10 cellular contexts compared by ENCODE assay signal in the genomic region with DNA sequence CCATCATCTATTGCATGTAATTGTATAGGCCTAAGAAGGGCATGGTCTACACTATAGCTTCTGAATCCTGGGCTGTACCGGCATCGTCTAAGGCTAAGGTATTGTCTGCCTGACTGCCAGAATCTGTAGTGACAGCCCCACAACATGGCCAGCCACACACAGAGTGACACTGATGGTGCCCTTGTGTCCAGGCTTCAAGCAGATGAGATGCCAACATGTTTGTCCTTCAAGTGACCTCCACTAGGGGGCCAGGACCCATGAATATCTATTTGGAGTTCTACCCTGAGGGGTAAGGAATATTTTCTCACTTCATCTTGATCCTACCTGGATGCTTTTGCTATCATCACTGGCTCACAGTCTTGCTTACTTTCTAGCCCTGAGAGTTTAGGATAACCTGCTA. TPM values are rescaled to one million over a fixed set of nuclear protein-coding genes. Genes with fewer than 3 reads are reported as not detected.
DNase-seq lines count a peak whose midpoint lies in the region; ATAC-seq and TF ChIP-seq lines count a peak whose summit lies in the region.
"Had no signal": no experiment of that assay in that cellular context is flagged by ENCODE, and none has a peak within 500 bp of the region (broad histone marks: within the 10 kb centered on the region; RNA-seq: fewer than 3 reads in every experiment).

No MANE protein-coding gene starts in this region.

- H4K20me1 ChIP-seq in DND-41 (ENCODE audit: insufficient read depth, low read length) (no peaks in the 10 kb centered on the region), OCI-LY7 (ENCODE audit: insufficient read depth, low read length) (no peaks in the 10 kb centered on the region)

- H3K79me2 ChIP-seq in DND-41 (ENCODE audit: insufficient read depth, low read length) = no peaks in the 10 kb centered on the region
- no peaks in the 10 kb centered on the region for H3K79me2 ChIP-seq in OCI-LY7 (ENCODE audit: insufficient read depth, low read depth, low read length)

- ATAC-seq in DND-41 (ENCODE audit: insufficient read depth, low read depth) (peak; percentile 60), HG03025 (IDR thresholded peaks at IDR 0.05; ENCODE audit: low FRiP score, unreplicated experiment) (no peak), mucosa of descending colon (no peak)

- no peak overlapping the region for H3K9ac ChIP-seq in DND-41 (ENCODE audit: low read depth, low read length)

- H3K4me3 ChIP-seq in DND-41 (ENCODE audit: low read depth in 1 of 2, low read length in 2 of 2) (no peak overlapping the region), OCI-LY7 (ENCODE audit: low read depth, low read length, poor library complexity, severe bottlenecking) (no peak overlapping the region), fibroblast of the aortic adventitia (ENCODE audit: low read depth, low read length) (no peak overlapping the region), mucosa of descending colon (no peak overlapping the region)

- BruUV-seq in OCI-LY7 (replicated peaks; lab: Mats Ljungman, UMichigan) = no TSS peak

- no peaks in the 10 kb centered on the region for H3K9me2 ChIP-seq in OCI-LY7 (ENCODE audit: insufficient read depth, low read length)

- H3K27me3 ChIP-seq in DND-41 (ENCODE audit: insufficient read depth, low read length, poor library complexity) = no peaks in the 10 kb centered on the region

- peaks cover 17% of the 10 kb centered on the region for H3K4me1 ChIP-seq in DND-41 (ENCODE audit: insufficient read depth, low read length)
- no peaks in the 10 kb centered on the region for H3K4me1 ChIP-seq in OCI-LY7 (ENCODE audit: insufficient read depth, low read length, poor library complexity, severe bottlenecking)
- no peaks in the 10 kb centered on the region for H3K4me1 ChIP-seq in mucosa of descending colon (ENCODE audit: low read depth)

- H3K36me3 ChIP-seq in DND-41 (ENCODE audit: insufficient read depth, low read length) = no peaks in the 10 kb centered on the region
- no peaks in the 10 kb centered on the region for H3K36me3 ChIP-seq in OCI-LY7 (ENCODE audit: insufficient read depth, low read length)
- H3K36me3 ChIP-seq in mucosa of descending colon (ENCODE audit: low read depth) = no peaks in the 10 kb centered on the region

- H2AFZ ChIP-seq in DND-41 (ENCODE audit: low read depth, low read length) = no peak overlapping the region
- H2AFZ ChIP-seq in OCI-LY7 (ENCODE audit: low read length) = no peak overlapping the region

- H3K27ac ChIP-seq in 22Rv1 (no peak overlapping the region), DND-41 (ENCODE audit: low read length) (no peak overlapping the region), OCI-LY7 (ENCODE audit: low read depth, low read length, poor library complexity, severe bottlenecking) (no peak overlapping the region)

- H3K9me3 ChIP-seq in DND-41 (ENCODE audit: insufficient read depth, low read length, severe bottlenecking) (no peaks in the 10 kb centered on the region), OCI-LY7 (ENCODE audit: low read length) (no peaks in the 10 kb centered on the region), mucosa of descending colon (no peaks in the 10 kb centered on the region)

- intact Hi-C loops in OCI-LY7 (cut with micrococcal nuclease; ENCODE audit: unreplicated experiment) = no loop called here
- intact Hi-C loops in mucosa of descending colon (cut with DNase I, micrococcal nuclease) = no loop called here

- TF ChIP-seq CTCF in 22Rv1 (IDR thresholded peaks at IDR 0.05) (peak; percentile 39), DND-41 (IDR thresholded peaks at IDR 0.05; ENCODE audit: borderline replicate concordance, extremely low read depth, low read length, poor library complexity, severe bottlenecking) (peak; percentile 63), OCI-LY7 (conservative IDR thresholded peaks at IDR 0.05; ENCODE audit: low read length) (peak; percentile 71), fibroblast of the aortic adventitia (IDR thresholded peaks at IDR 0.05; ENCODE audit: insufficient read depth, low read length) (peak; percentile 35), mucosa of descending colon (IDR thresholded peaks at IDR 0.05) (no peak)

- POLR2A ChIA-PET in OCI-LY7 (lab: Charles Lee) = no interaction called here

- H3K4me2 ChIP-seq in DND-41 (ENCODE audit: insufficient read depth, low read length) (no peak overlapping the region), OCI-LY7 (ENCODE audit: low read length) (no peak overlapping the region)

- DNase-seq in DND-41 (peak; percentile 23), OCI-LY7 (ENCODE audit: low spot score) (peak; percentile 19), fibroblast of the aortic adventitia (ENCODE audit: low read depth) (no peak), NCI-H2171 (lab: John Stamatoyannopoulos, UW) (no peak), mucosa of descending colon (no peak), dedifferentiated amniotic fluid mesenchymal stem cell (ENCODE audit: extremely low spot score) (no peak)
- DNase-seq: stimulated activated naive CD4-positive, alpha-beta T cell treated with Interleukin-2 at 50 U/mL for 16 hours had no signal

- CTCF ChIA-PET in OCI-LY7 (lab: Charles Lee; ENCODE audit: unreplicated experiment) = no interaction called here

RNA-seq across cellular contexts. Expression of a gene that starts 1.5 kb away (rescaled TPM):
- not detected in 2 replicates for total RNA-seq in OCI-LY7 (2014; rRNA removed; shearing (Covaris generic))
- total RNA-seq in OCI-LY7 (2022) (not detected in 2 replicates), fibroblast of the aortic adventitia (ENCODE audit: low replicate concordance) (0.74 TPM in 1 of 2 replicates, not detected in the other), mucosa of descending colon (under 1 TPM in 2 of 3 donors, not detected in 1; 0.39 to 0.82 TPM)
- total RNA-seq: bronchial epithelial cell had no signal

RNA-seq across cellular contexts. Expression of a gene that starts 50.5 kb away (rescaled TPM):
- not detected in 2 replicates for total RNA-seq in OCI-LY7 (2014; rRNA removed; shearing (Covaris generic))
- total RNA-seq in OCI-LY7 (2022) (not detected in 2 replicates), fibroblast of the aortic adventitia (ENCODE audit: low replicate concordance) (not detected in 2 replicates), mucosa of descending colon (1 to 10 TPM; 2.8 to 5.4 (median 4.0) TPM)
- total RNA-seq: bronchial epithelial cell had no signal

RNA-seq across cellular contexts. Expression of a gene that starts 53.7 kb away (rescaled TPM):
- not detected in 2 replicates for total RNA-seq in OCI-LY7 (2014; rRNA removed; shearing (Covaris generic))
- not detected in 2 replicates for total RNA-seq in OCI-LY7 (2022)
- 1.1 and 2.9 TPM in 2 replicates for total RNA-seq in fibroblast of the aortic adventitia (ENCODE audit: low replicate concordance)
- total RNA-seq in mucosa of descending colon = 100 to 1,000 TPM in 2 of 3 donors, 10 to 100 TPM in 1; 73.8 to 241 (median 179) TPM

Comparison
In these comparisons a context has a peak if more than half of its experiments do, and no peak if none do; other contexts are left out.
1. DNase-seq: peak in DND-41 (single experiment) and OCI-LY7 (single experiment); none in fibroblast of the aortic adventitia (single experiment), NCI-H2171 (single experiment), mucosa of descending colon (0 of 3) and dedifferentiated amniotic fluid mesenchymal stem cell (single experiment).
2. RNA of a gene that starts 53.7 kb away (total RNA-seq): 73.8 to 241 TPM in mucosa of descending colon; 1.1 to 2.9 TPM in fibroblast of the aortic adventitia and not detected in OCI-LY7; every median in the first group is over 10 times any median in the second.